1 cellular context compared by ENCODE assay signal in genomic region chr11:106271686-106272085, GRCh38.
TF ChIP-seq lines count a peak whose summit lies in the region.

No MANE protein-coding gene starts in this region.

TF ChIP-seq in IMR-90, 13 proteins besides CTCF, POLR2A, EP300 and RAD21 (continued from another document):
- no peak for TF ChIP-seq RFX5 (IDR thresholded peaks at IDR 0.05; ENCODE audit: low read depth, low read length)
- TF ChIP-seq MXI1 (IDR thresholded peaks at IDR 0.05; ENCODE audit: borderline replicate concordance, low read depth, low read length) = no peak
- TF ChIP-seq CHD1 (IDR thresholded peaks at IDR 0.05; ENCODE audit: low read depth, low read length) = no peak
- TF ChIP-seq RCOR1 (IDR thresholded peaks at IDR 0.05; ENCODE audit: insufficient replicate concordance, low read length) = no peak
- no peak for TF ChIP-seq SMC3 (IDR thresholded peaks at IDR 0.05; ENCODE audit: low read depth, low read length)
